In the genomic region with DNA sequence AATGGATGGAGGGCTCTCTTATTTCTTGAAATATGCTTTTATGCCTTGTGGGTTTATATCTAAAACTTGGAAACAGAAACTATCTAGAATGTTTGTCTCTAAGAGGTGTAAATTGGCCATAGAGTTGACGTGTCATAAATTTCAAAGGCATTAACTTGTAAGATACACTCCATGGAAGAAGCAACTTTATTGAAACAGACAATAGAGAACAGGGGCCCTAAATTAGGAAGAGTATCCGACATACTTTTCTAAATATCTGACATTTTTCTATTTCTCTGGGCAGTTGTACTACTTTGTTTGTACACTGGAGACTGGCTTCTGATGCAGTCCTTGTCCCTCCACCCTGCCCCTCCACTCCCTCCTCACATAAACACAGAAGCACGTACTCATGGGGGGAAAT, we compare ENCODE assay signal across 25 cellular contexts. TPM values are rescaled to one million over a fixed set of nuclear protein-coding genes. Genes with fewer than 3 reads are reported as not detected.
"Had no signal": no experiment of that assay in that cellular context is flagged by ENCODE, and none has a peak within 500 bp of the region (broad histone marks: within the 10 kb centered on the region; RNA-seq: fewer than 3 reads in every experiment).

No MANE protein-coding gene starts in this region.

- H3K9ac ChIP-seq: parathyroid adenoma had no signal

- H3K4me3 Mint-ChIP-seq: immature natural killer cell; naive thymus-derived CD8-positive, alpha-beta T cell; nephron; neural crest cell; stimulated activated naive B cell treated with anti-CD40 and anti-IgM and Interleukin-4, amounts not matched to agents 10 μg/mL and 1 μg/mL and 100 μg/mL, for 72 hours had no signal

- ATAC-seq: heart left ventricle; naive thymus-derived CD8-positive, alpha-beta T cell; right lobe of liver; stimulated activated naive B cell treated with anti-CD40 and anti-IgM and Interleukin-4, amounts not matched to agents 10 μg/mL and 1 μg/mL and 100 μg/mL, for 72 hours; stimulated activated naive CD8-positive, alpha-beta T cell treated with anti-CD3 and anti-CD28 coated beads, Interleukin-15, Interleukin-2, amounts not matched to agents 100 U/mL and 50 U/mL, for 24 hours had no signal

- H3K27ac ChIP-seq: heart left ventricle, left ventricle myocardium inferior, parathyroid adenoma, right atrium auricular region, right lobe of liver, skin epidermis, stomach, testis, thyroid gland, vagina had no signal

- H3K4me3 ChIP-seq: heart left ventricle, left ventricle myocardium inferior, lung, right atrium auricular region, right lobe of liver, skin epidermis, stomach, testis, thyroid gland, vagina had no signal

- H3K27me3 Mint-ChIP-seq: stimulated activated naive B cell treated with anti-CD40 and anti-IgM and Interleukin-4, amounts not matched to agents 10 μg/mL and 1 μg/mL and 100 μg/mL, for 72 hours had no signal

- H3K9me3 ChIP-seq: heart left ventricle, left ventricle myocardium inferior, right atrium auricular region, right lobe of liver, stomach, testis, thyroid gland, vagina had no signal

- H3K27me3 ChIP-seq: heart left ventricle, right atrium auricular region, right lobe of liver, stomach, testis, thyroid gland, vagina had no signal

- H3K4me1 Mint-ChIP-seq: immature natural killer cell; naive thymus-derived CD8-positive, alpha-beta T cell; stimulated activated naive B cell treated with anti-CD40 and anti-IgM and Interleukin-4, amounts not matched to agents 10 μg/mL and 1 μg/mL and 100 μg/mL, for 72 hours had no signal

- DNase-seq: heart left ventricle; hypothalamus; immature natural killer cell; islet precursor cell; left ventricle myocardium inferior; naive thymus-derived CD8-positive, alpha-beta T cell; nucleus accumbens; right lobe of liver; stimulated activated CD4-positive, alpha-beta T cell treated with anti-CD3 and anti-CD28 coated beads, Interleukin-12 subunit alpha, Interleukin-12 subunit beta, amount 100 ng/mL, for 4 hours; stimulated activated CD4-positive, alpha-beta T cell treated with anti-CD3 and anti-CD28 coated beads, Interleukin-15, amount 100 ng/mL, for 24 hours; stimulated activated CD4-positive, alpha-beta T cell treated with anti-CD3 and anti-CD28 coated beads, Interleukin-2, amount 100 ng/mL, for 24 hours; stimulated activated CD4-positive, alpha-beta T cell treated with anti-CD3 and anti-CD28 coated beads, Interleukin-4, amount 100 ng/mL, for 1 hour; stimulated activated naive B cell treated with anti-CD40 and anti-IgM and Interleukin-4, amounts not matched to agents 10 μg/mL and 1 μg/mL and 100 μg/mL, for 72 hours; stimulated activated naive CD8-positive, alpha-beta T cell treated with anti-CD3 and anti-CD28 coated beads, Interleukin-15, Interleukin-2, amounts not matched to agents 100 U/mL and 50 U/mL, for 24 hours; stomach; testis; thyroid gland; trophoblast cell had no signal

- H3K36me3 ChIP-seq: left ventricle myocardium inferior, right atrium auricular region, right lobe of liver, stomach, thyroid gland, vagina had no signal

- H3K36me3 Mint-ChIP-seq: immature natural killer cell; naive thymus-derived CD8-positive, alpha-beta T cell; stimulated activated naive B cell treated with anti-CD40 and anti-IgM and Interleukin-4, amounts not matched to agents 10 μg/mL and 1 μg/mL and 100 μg/mL, for 72 hours had no signal

- H3K4me1 ChIP-seq: parathyroid adenoma, right lobe of liver, testis, vagina had no signal

- H2AFZ ChIP-seq: parathyroid adenoma had no signal

- H3K27ac Mint-ChIP-seq: immature natural killer cell; naive thymus-derived CD8-positive, alpha-beta T cell; nephron; stimulated activated naive B cell treated with anti-CD40 and anti-IgM and Interleukin-4, amounts not matched to agents 10 μg/mL and 1 μg/mL and 100 μg/mL, for 72 hours had no signal

- H3K79me2 ChIP-seq: parathyroid adenoma had no signal

- H3K9me3 Mint-ChIP-seq: nephron; neural crest cell; stimulated activated naive B cell treated with anti-CD40 and anti-IgM and Interleukin-4, amounts not matched to agents 10 μg/mL and 1 μg/mL and 100 μg/mL, for 72 hours had no signal

RNA-seq across cellular contexts. Expression of a gene that starts 50.0 kb away (rescaled TPM):
- total RNA-seq: naive thymus-derived CD8-positive, alpha-beta T cell had no signal
- polyA plus RNA-seq: immature natural killer cell; naive thymus-derived CD8-positive, alpha-beta T cell had no signal
